8 cellular contexts compared by ENCODE assay signal in genomic region chr16:47460755-47461597, GRCh38. TPM values are rescaled to one million over a fixed set of nuclear protein-coding genes. Genes with fewer than 3 reads are reported as not detected.
DNase-seq lines count a peak whose midpoint lies in the region; ATAC-seq lines count a peak whose summit lies in the region.

TSS of gene ITFG1 (minus strand) at chr16:47461063. CDS start at chr16:47461045, 18 bp downstream.
TSS of gene PHKB (plus strand) at chr16:47461331. CDS start at chr16:47461351, 20 bp downstream.

- H3K9me3 ChIP-seq in CD8-positive, alpha-beta memory T cell (ENCODE audit: low read length), result no peaks in the 10 kb centered on the region

- CTCF ChIA-PET in CD8-positive, alpha-beta memory T cell (lab: Charles Lee), result interaction anchor here (0.8 to 1.8 kb wide), 6 partner anchors 14 to 703 kb away, joined by 3 to 5 read pairs (median 4); partner anchors contain the start of gene NETO2
- CTCF ChIA-PET in activated CD8-positive, alpha-beta memory T cell treated with anti-CD3 and anti-CD28 coated beads for 36 hours (lab: Charles Lee), result interaction anchor here (1.1 to 1.4 kb wide), 4 partner anchors 317 to 1162 kb away, joined by 3 to 5 read pairs (median 4); partner anchors contain the start of gene NETO2

- peak; percentile 68 for ATAC-seq in GM19438 (IDR thresholded peaks at IDR 0.05; ENCODE audit: low read depth, unreplicated experiment)
- peak; percentile 66 for ATAC-seq in HG03571 (IDR thresholded peaks at IDR 0.05; ENCODE audit: unreplicated experiment)

- peak within 1 kb of the TSS; percentile 94 to 100 (median 97) for H3K4me3 Mint-ChIP-seq in CD8-positive, alpha-beta memory T cell

- POLR2A ChIA-PET in CD8-positive, alpha-beta memory T cell (lab: Charles Lee), result interaction anchor here (0.9 to 2.7 kb wide), 3 partner anchors 10 to 488 kb away, joined by 3 to 10 read pairs (median 3); partner anchors contain the start of gene DNAJA2
- POLR2A ChIA-PET in activated CD8-positive, alpha-beta memory T cell treated with anti-CD3 and anti-CD28 coated beads for 36 hours (lab: Charles Lee), result interaction anchor here (0.6 to 1.5 kb wide), 4 partner anchors 10 to 489 kb away, joined by 4 to 5 read pairs (median 4); partner anchors contain the start of gene NETO2

- no peaks in the 10 kb centered on the region for H3K27me3 ChIP-seq in CD8-positive, alpha-beta memory T cell (ENCODE audit: insufficient read depth, low read length, poor library complexity, severe bottlenecking)

- H3K27me3 Mint-ChIP-seq in CD8-positive, alpha-beta memory T cell, result no peaks in the 10 kb centered on the region

- peaks cover 64 to 80% (median 78%) of the 10 kb centered on the region in 3 donors for H3K4me1 Mint-ChIP-seq in CD8-positive, alpha-beta memory T cell

- peaks cover 0 to 32% (median 13%) of the 10 kb centered on the region in 3 donors for H3K36me3 Mint-ChIP-seq in CD8-positive, alpha-beta memory T cell

- H3K4me3 ChIP-seq in CD8-positive, alpha-beta memory T cell (ENCODE audit: low read length), result peak within 1 kb of the TSS; percentile 88

- peak within 1 kb of the TSS; percentile 95 to 99 (median 98) for H3K27ac Mint-ChIP-seq in CD8-positive, alpha-beta memory T cell

- peak within 1 kb of the TSS; percentile 93 for H3K27ac ChIP-seq in CD8-positive, alpha-beta memory T cell (ENCODE audit: low read depth, low read length)

- H3K9me3 Mint-ChIP-seq in CD8-positive, alpha-beta memory T cell, result no peaks in the 10 kb centered on the region

- DNase-seq in CD8-positive, alpha-beta memory T cell, result peak; percentile 94 to 97 (median 95)
- DNase-seq in NK-92 (lab: John Stamatoyannopoulos, UW; ENCODE audit: unreplicated experiment) (peak; percentile 68), lung microvascular endothelial cell (ENCODE audit: low read depth in 2 of 2) (peak; percentile 92 to 93)
- peak; percentile 90 for DNase-seq in effector CD8-positive, alpha-beta T cell (lab: John Stamatoyannopoulos, UW)
- DNase-seq in stimulated activated CD4-positive, alpha-beta T cell treated with anti-CD3 and anti-CD28 coated beads, TNF-alpha, amount 100 ng/mL, for 4 hours (ENCODE audit: low read depth in 3 of 3), result peak; percentile 91

- peaks cover 33% of the 10 kb centered on the region for H3K4me1 ChIP-seq in CD8-positive, alpha-beta memory T cell (ENCODE audit: insufficient read depth, low read length)

- peaks cover 6% of the 10 kb centered on the region for H3K36me3 ChIP-seq in CD8-positive, alpha-beta memory T cell (ENCODE audit: insufficient read depth, low read length)

RNA-seq across cellular contexts. Expression of gene ITFG1, which starts in this region (rescaled TPM):
- total RNA-seq in CD8-positive, alpha-beta memory T cell, result 10 to 100 TPM; 24.9 to 26.8 TPM
- polyA plus RNA-seq in CD8-positive, alpha-beta memory T cell, result 24.5 TPM
- 10 to 100 TPM; 24.5 to 26.2 TPM for total RNA-seq in activated CD8-positive, alpha-beta memory T cell treated with anti-CD3 and anti-CD28 coated beads for 36 hours
- 40.3 and 49.2 TPM in 2 replicates for total RNA-seq in lung microvascular endothelial cell

RNA-seq across cellular contexts. Expression of gene PHKB, which starts in this region (rescaled TPM):
- total RNA-seq in CD8-positive, alpha-beta memory T cell, result 10 to 100 TPM; 23.0 to 25.4 TPM
- polyA plus RNA-seq in CD8-positive, alpha-beta memory T cell, result 29.2 TPM
- 10 to 100 TPM; 21.5 to 26.5 TPM for total RNA-seq in activated CD8-positive, alpha-beta memory T cell treated with anti-CD3 and anti-CD28 coated beads for 36 hours
- total RNA-seq in lung microvascular endothelial cell, result 48.2 and 65.7 TPM in 2 replicates

Comparison
In these comparisons a context has a peak if more than half of its experiments do, and no peak if none do; other contexts are left out.
1. Peak in every context shown above with its lines: DNase-seq, ATAC-seq, H3K4me3 ChIP-seq and H3K27ac ChIP-seq.